22 cellular contexts compared by ENCODE assay signal in the genomic region with DNA sequence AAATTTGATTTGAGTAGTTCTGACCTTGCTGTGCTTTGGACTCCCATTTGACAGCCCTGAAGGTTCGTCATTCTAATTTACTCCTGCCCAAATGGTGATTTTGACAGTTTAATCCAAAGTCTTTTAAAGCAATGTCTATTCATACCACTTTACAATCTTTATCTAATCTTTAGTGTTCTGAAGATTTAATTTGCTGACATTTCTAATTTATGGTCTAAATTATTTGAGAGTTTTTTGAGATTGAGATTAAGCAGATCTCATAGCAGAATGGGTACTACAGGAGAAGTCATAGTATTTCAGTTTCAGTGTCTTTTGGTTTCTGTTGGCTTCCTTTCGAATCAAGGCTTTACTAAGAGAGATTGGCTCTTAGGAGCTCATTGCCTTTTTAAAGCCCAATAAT. TPM values are rescaled to one million over a fixed set of nuclear protein-coding genes. Genes with fewer than 3 reads are reported as not detected.
"Had no signal": no experiment of that assay in that cellular context is flagged by ENCODE, and none has a peak within 500 bp of the region (broad histone marks: within the 10 kb centered on the region; RNA-seq: fewer than 3 reads in every experiment).

No MANE protein-coding gene starts in this region.

- H3K4me3 Mint-ChIP-seq: T-cell had no signal

- DNase-seq: KBM-7, MG63, NCI-H1092 treated with DMSO at 0.1 percent for 48 hours, NCI-H1436, NCI-H187, NCI-H2029, NCI-H2081 treated with DMSO at 0.1 percent for 48 hours, NCI-H2171, NCI-H226, NCI-H446, NCI-H510A, NCI-H524 treated with DMSO at 0.1 percent for 48 hours, NCI-H69, NCI-H774, RPMI8226, SHP77, SW 1271, T-cell had no signal

- H3K27me3 ChIP-seq: MG63 had no signal

- H3K27ac Mint-ChIP-seq: T-cell had no signal

- H3K4me3 ChIP-seq: MG63 had no signal

- H3K27me3 Mint-ChIP-seq: IgD-negative memory B cell, T-cell had no signal

- FAIRE-seq: RCC 7860 had no signal

- ATAC-seq: T-cell had no signal

- H3K9me3 ChIP-seq: MG63 had no signal

RNA-seq across cellular contexts. Expression of gene RASL10B, which starts 32.6 kb away (rescaled TPM):
- polyA plus RNA-seq: IgD-negative memory B cell had no signal

RNA-seq across cellular contexts. Expression of gene GAS2L2, which starts 54.2 kb away (rescaled TPM):
- total RNA-seq: LHCN-M2, SK-MEL-5 had no signal
- polyA plus RNA-seq: IgD-negative memory B cell had no signal
